ENCODE assay signal across 2 cellular contexts in genomic region chr10:132522521-132523411, GRCh38.
TF ChIP-seq lines count a peak whose summit lies in the region.

No MANE protein-coding gene starts in this region.

TF ChIP-seq in SK-N-SH, 30 proteins besides CTCF, POLR2A, EP300 and RAD21:
- TF ChIP-seq REST (IDR thresholded peaks at IDR 0.05; ENCODE audit: low read depth, low read length): no peak
- no peak for TF ChIP-seq YY1 (IDR thresholded peaks at IDR 0.05; ENCODE audit: low read depth)
- no peak for TF ChIP-seq PBX3 (IDR thresholded peaks at IDR 0.05)
- no peak for TF ChIP-seq FOXM1 (IDR thresholded peaks at IDR 0.05; ENCODE audit: low read depth)
- TF ChIP-seq NFIC (IDR thresholded peaks at IDR 0.05; ENCODE audit: borderline replicate concordance): no peak
- no peak for TF ChIP-seq RCOR1 (IDR thresholded peaks at IDR 0.05; ENCODE audit: low read length)
- no peak for TF ChIP-seq SMC3 (IDR thresholded peaks at IDR 0.05; ENCODE audit: low read depth, low read length)
- TF ChIP-seq USF1 (IDR thresholded peaks at IDR 0.05; ENCODE audit: borderline replicate concordance, low read depth): no peak
- TF ChIP-seq TEAD4 (IDR thresholded peaks at IDR 0.05; ENCODE audit: borderline replicate concordance, insufficient read depth): no peak
- no peak for TF ChIP-seq FOXJ3 (CRISPR knock-in tag; IDR thresholded peaks at IDR 0.05)
- TF ChIP-seq SIN3A (IDR thresholded peaks at IDR 0.05; ENCODE audit: borderline replicate concordance, low read depth, low read length): no peak
- no peak for TF ChIP-seq MEF2A (IDR thresholded peaks at IDR 0.05; ENCODE audit: borderline replicate concordance, low read depth)
- TF ChIP-seq GATA2 (CRISPR knock-in tag; IDR thresholded peaks at IDR 0.05): no peak
- TF ChIP-seq NRF1 (IDR thresholded peaks at IDR 0.05; ENCODE audit: low read depth, low read length): no peak
- TF ChIP-seq GABPA (IDR thresholded peaks at IDR 0.05; ENCODE audit: low read depth): no peak
- TF ChIP-seq RXRA (IDR thresholded peaks at IDR 0.05; ENCODE audit: borderline replicate concordance, low read depth): no peak
- no peak for TF ChIP-seq USF2 (IDR thresholded peaks at IDR 0.05; ENCODE audit: borderline replicate concordance, low read depth, low read length)
- no peak for TF ChIP-seq MAX (IDR thresholded peaks at IDR 0.05; ENCODE audit: low read depth)
- no peak for TF ChIP-seq ZBTB33 (IDR thresholded peaks at IDR 0.05; ENCODE audit: borderline replicate concordance, low read depth)

TF ChIP-seq in SK-N-SH treated with all-trans-retinoic acid at 6 μM for 48 hours, 23 proteins besides CTCF, POLR2A, EP300 and RAD21 (continued from another document):
- TF ChIP-seq TSHZ2 (CRISPR knock-in tag; IDR thresholded peaks at IDR 0.05): no peak
- TF ChIP-seq ZC3H10 (CRISPR knock-in tag; IDR thresholded peaks at IDR 0.05): no peak
- no peak for TF ChIP-seq ESRRG (CRISPR knock-in tag; IDR thresholded peaks at IDR 0.05)
- TF ChIP-seq ZNF70 (CRISPR knock-in tag; IDR thresholded peaks at IDR 0.05): no peak
- TF ChIP-seq ZNF8 (CRISPR knock-in tag; IDR thresholded peaks at IDR 0.05): no peak
- no peak for TF ChIP-seq ZNF565 (CRISPR knock-in tag; conservative IDR thresholded peaks at IDR 0.05; ENCODE audit: low read depth)
- no peak for TF ChIP-seq CSRNP3 (CRISPR knock-in tag; IDR thresholded peaks at IDR 0.05)
- no peak for TF ChIP-seq ARNTL (CRISPR knock-in tag; IDR thresholded peaks at IDR 0.05; ENCODE audit: borderline replicate concordance, low read depth)
- TF ChIP-seq ISL1 (CRISPR knock-in tag; IDR thresholded peaks at IDR 0.05): no peak
- no peak for TF ChIP-seq ZFP30 (CRISPR knock-in tag; IDR thresholded peaks at IDR 0.05)
